In the genomic region with DNA sequence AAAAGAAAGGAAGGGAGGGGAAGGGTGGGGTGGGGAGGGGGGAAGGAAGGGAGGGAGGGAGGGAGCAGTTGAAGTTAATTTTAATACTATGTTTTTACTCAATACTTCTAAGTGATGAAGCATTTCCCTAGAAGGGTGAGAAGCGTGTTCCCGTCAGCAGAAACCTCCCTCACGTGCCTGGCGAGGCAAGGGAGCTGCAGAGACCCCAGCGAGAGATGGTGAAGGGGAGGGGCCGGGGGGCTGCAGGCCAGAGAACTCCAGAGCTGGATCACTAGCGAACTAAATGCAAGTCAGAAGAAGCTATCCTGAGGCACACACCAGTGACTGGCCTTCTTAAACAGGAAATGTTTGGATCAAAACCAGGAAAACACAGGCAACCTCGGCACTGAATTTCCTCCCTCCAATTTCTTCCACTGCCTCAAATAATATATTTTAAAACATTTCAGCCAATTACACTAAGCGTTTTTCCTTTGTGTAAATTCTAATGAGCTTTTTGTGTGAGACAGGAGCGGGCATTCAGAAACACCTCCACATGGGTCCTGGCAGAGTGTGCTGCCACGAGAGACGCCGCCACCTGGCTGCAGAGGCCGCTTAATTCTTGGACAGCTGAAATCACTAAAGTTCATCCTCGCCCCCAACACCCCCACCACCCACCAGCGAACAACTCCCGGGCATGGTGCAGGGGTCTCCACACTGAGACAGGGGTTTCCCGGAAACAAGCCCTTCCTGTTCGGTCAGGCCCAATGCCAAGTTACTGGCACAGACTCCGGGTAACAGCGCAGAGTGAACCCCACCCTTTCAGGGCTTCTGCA, we compare ENCODE assay signal across 13 cellular contexts.
"Had no signal": no experiment of that assay in that cellular context is flagged by ENCODE, and none has a peak within 500 bp of the region (broad histone marks: within the 10 kb centered on the region; RNA-seq: fewer than 3 reads in every experiment).

No MANE protein-coding gene starts in this region.

- H3K27me3 ChIP-seq: breast epithelium, dorsolateral prefrontal cortex, right lobe of liver, testis, upper lobe of right lung had no signal

- H3K4me3 Mint-ChIP-seq: mesothelial cell of epicardium; neural crest cell; stimulated activated naive CD8-positive, alpha-beta T cell treated with anti-CD3 and anti-CD28 coated beads, Interleukin-15, amount 100 ng/mL, for 72 hours had no signal

- H3K4me1 ChIP-seq: breast epithelium had no signal

- ATAC-seq: right lobe of liver; stimulated activated naive CD8-positive, alpha-beta T cell treated with anti-CD3 and anti-CD28 coated beads, Interleukin-15, amount 100 ng/mL, for 72 hours; upper lobe of right lung had no signal

- H3K9me3 Mint-ChIP-seq: mesothelial cell of epicardium; neural crest cell; stimulated activated naive CD8-positive, alpha-beta T cell treated with anti-CD3 and anti-CD28 coated beads, Interleukin-15, amount 100 ng/mL, for 72 hours had no signal

- H3K4me3 ChIP-seq: breast epithelium, dorsolateral prefrontal cortex, right lobe of liver, smooth muscle cell, testis, upper lobe of right lung had no signal

- H3K27ac ChIP-seq: breast epithelium, right lobe of liver, testis, upper lobe of right lung had no signal

- H3K27ac Mint-ChIP-seq: mesothelial cell of epicardium had no signal

- H3K4me1 Mint-ChIP-seq: mesothelial cell of epicardium, neural crest cell had no signal

- DNase-seq: activated CD4-positive, alpha-beta T cell treated with anti-CD3 and anti-CD28 coated beads, Interleukin-2, amount 50 U/mL, for 1 hour; activated naive CD4-positive, alpha-beta T cell treated with Interleukin-2 at 50 U/mL for 16 hours; activated T-cell treated with anti-CD3 and anti-CD28 coated beads for 4 hours; kidney; right lobe of liver; stimulated activated naive CD8-positive, alpha-beta T cell treated with anti-CD3 and anti-CD28 coated beads, Interleukin-15, amount 100 ng/mL, for 72 hours; testis; upper lobe of right lung had no signal

- H3K9me3 ChIP-seq: breast epithelium, right lobe of liver, testis, upper lobe of right lung had no signal

- H3K36me3 ChIP-seq: breast epithelium had no signal

- H3K27me3 Mint-ChIP-seq: stimulated activated naive CD8-positive, alpha-beta T cell treated with anti-CD3 and anti-CD28 coated beads, Interleukin-15, amount 100 ng/mL, for 72 hours had no signal
